In genomic region chr1:203648281-203648680, GRCh38 we compare ENCODE assay signal across 24 cellular contexts. TPM values are rescaled to one million over a fixed set of nuclear protein-coding genes. Genes with fewer than 3 reads are reported as not detected.
DNase-seq lines count a peak whose midpoint lies in the region; ATAC-seq and TF ChIP-seq lines count a peak whose summit lies in the region.
"Had no signal": no experiment of that assay in that cellular context is flagged by ENCODE, and none has a peak within 500 bp of the region (broad histone marks: within the 10 kb centered on the region; RNA-seq: fewer than 3 reads in every experiment).

No MANE protein-coding gene starts in this region.

- no peak for TF ChIP-seq EP300 in ovary (IDR thresholded peaks at IDR 0.05)

- no peaks in the 10 kb centered on the region for H3K36me3 ChIP-seq in ovary
- H3K36me3 ChIP-seq: pancreas had no signal

- H3K4me3 ChIP-seq in ovary = no peak overlapping the region
- H3K4me3 ChIP-seq: lung, pancreas had no signal

- TF ChIP-seq POLR2A in ovary (IDR thresholded peaks at IDR 0.05) = no peak

- H3K4me1 ChIP-seq in ovary (ENCODE audit: insufficient read depth) = peaks cover 13% of the 10 kb centered on the region

- H3K27ac ChIP-seq in ovary = no peak overlapping the region

- peaks cover 2% of the 10 kb centered on the region for H3K27me3 Mint-ChIP-seq in activated naive CD8-positive, alpha-beta T cell treated with anti-CD3 and anti-CD28 coated beads, Interleukin-2, amount 50 U/mL, for 24 hours
- no peaks in the 10 kb centered on the region for H3K27me3 Mint-ChIP-seq in activated naive CD8-positive, alpha-beta T cell treated with anti-CD3 and anti-CD28 coated beads for 36 hours
- no peaks in the 10 kb centered on the region for H3K27me3 Mint-ChIP-seq in activated T-helper 17 cell treated with anti-CD3 and anti-CD28 coated beads, Interleukin-2, amount 50 U/mL, for 72 hours
- no peaks in the 10 kb centered on the region for H3K27me3 Mint-ChIP-seq in natural killer cell (ENCODE audit: low read depth in 2 of 2)
- H3K27me3 Mint-ChIP-seq in activated naive CD4-positive, alpha-beta T cell treated with anti-CD3 and anti-CD28 coated beads, Interleukin-2, amount 10 ng/mL, durations not matched to agents 7 days and 5 days = no peaks in the 10 kb centered on the region
- H3K27me3 Mint-ChIP-seq: stimulated activated naive CD8-positive, alpha-beta T cell treated with anti-CD3 and anti-CD28 coated beads, Interleukin-15, Interleukin-2, amounts not matched to agents 100 ng/mL and 50 ng/mL, for 24 hours had no signal

- no peaks in the 10 kb centered on the region for H3K9me3 Mint-ChIP-seq in activated naive CD8-positive, alpha-beta T cell treated with anti-CD3 and anti-CD28 coated beads, Interleukin-2, amount 50 U/mL, for 24 hours
- no peaks in the 10 kb centered on the region for H3K9me3 Mint-ChIP-seq in activated naive CD8-positive, alpha-beta T cell treated with anti-CD3 and anti-CD28 coated beads for 36 hours
- H3K9me3 Mint-ChIP-seq in activated T-helper 17 cell treated with anti-CD3 and anti-CD28 coated beads, Interleukin-2, amount 50 U/mL, for 72 hours = no peaks in the 10 kb centered on the region
- H3K9me3 Mint-ChIP-seq in natural killer cell = no peaks in the 10 kb centered on the region
- H3K9me3 Mint-ChIP-seq in activated naive CD4-positive, alpha-beta T cell treated with anti-CD3 and anti-CD28 coated beads, Interleukin-2, amount 10 ng/mL, durations not matched to agents 7 days and 5 days = no peaks in the 10 kb centered on the region
- H3K9me3 Mint-ChIP-seq: activated naive CD4-positive, alpha-beta T cell treated with anti-CD3 and anti-CD28 coated beads, Interleukin-2, amount 50 U/mL, for 72 hours; neural crest cell; stimulated activated naive CD8-positive, alpha-beta T cell treated with anti-CD3 and anti-CD28 coated beads, Interleukin-15, Interleukin-2, amounts not matched to agents 100 ng/mL and 50 ng/mL, for 24 hours; T-helper 2 cell treated with Interferon-gamma antibody and Interleukin-4, amounts not matched to agents 5 μg/mL and 100 μg/mL, for 36 hours had no signal

- 75 to 96% (median 94%) methylated on average over 2 of the region's 2 CpGs for WGBS in ovary, 3 donors

- DNase-seq in activated naive CD8-positive, alpha-beta T cell treated with anti-CD3 and anti-CD28 coated beads, Interleukin-2, amount 50 U/mL, for 24 hours = no peak
- no peak for DNase-seq in activated naive CD8-positive, alpha-beta T cell treated with anti-CD3 and anti-CD28 coated beads for 36 hours
- DNase-seq in natural killer cell (no peak), ovary (no peak)
- no peak for DNase-seq in activated naive CD4-positive, alpha-beta T cell treated with anti-CD3 and anti-CD28 coated beads, Interleukin-2, amount 10 ng/mL, durations not matched to agents 7 days and 5 days
- DNase-seq: AML-193; aorta; DMS153; hippocampal formation; NCI-H1436 treated with DMSO at 0.1 percent for 48 hours; NCI-H226; NCI-H526 treated with DMSO at 0.1 percent for 48 hours; NK-92 treated with Interleukin-12 subunit alpha and Interleukin-12 subunit beta, amount 100 ng/mL, for 24 hours; pancreas; SHP77; stimulated activated CD4-positive, alpha-beta T cell treated with anti-CD3 and anti-CD28 coated beads, Interleukin-2, amount 100 ng/mL, for 24 hours had no signal

- peaks cover 58% of the 10 kb centered on the region for H3K4me1 Mint-ChIP-seq in activated naive CD8-positive, alpha-beta T cell treated with anti-CD3 and anti-CD28 coated beads, Interleukin-2, amount 50 U/mL, for 24 hours
- H3K4me1 Mint-ChIP-seq in activated naive CD8-positive, alpha-beta T cell treated with anti-CD3 and anti-CD28 coated beads for 36 hours = peaks cover 47% of the 10 kb centered on the region
- H3K4me1 Mint-ChIP-seq in activated T-helper 17 cell treated with anti-CD3 and anti-CD28 coated beads, Interleukin-2, amount 50 U/mL, for 72 hours = peaks cover 60% of the 10 kb centered on the region
- peaks cover 66 to 70% of the 10 kb centered on the region in 2 donors for H3K4me1 Mint-ChIP-seq in natural killer cell
- peaks cover 52% of the 10 kb centered on the region for H3K4me1 Mint-ChIP-seq in activated naive CD4-positive, alpha-beta T cell treated with anti-CD3 and anti-CD28 coated beads, Interleukin-2, amount 10 ng/mL, durations not matched to agents 7 days and 5 days

- H3K27ac Mint-ChIP-seq in activated naive CD8-positive, alpha-beta T cell treated with anti-CD3 and anti-CD28 coated beads, Interleukin-2, amount 50 U/mL, for 24 hours = peak overlapping the region; percentile 33
- H3K27ac Mint-ChIP-seq in activated naive CD8-positive, alpha-beta T cell treated with anti-CD3 and anti-CD28 coated beads for 36 hours = no peak overlapping the region
- peak overlapping the region; percentile 99 for H3K27ac Mint-ChIP-seq in activated T-helper 17 cell treated with anti-CD3 and anti-CD28 coated beads, Interleukin-2, amount 50 U/mL, for 72 hours
- H3K27ac Mint-ChIP-seq in natural killer cell = peak overlapping the region; percentile 89 to 99
- no peak overlapping the region for H3K27ac Mint-ChIP-seq in activated naive CD4-positive, alpha-beta T cell treated with anti-CD3 and anti-CD28 coated beads, Interleukin-2, amount 10 ng/mL, durations not matched to agents 7 days and 5 days

- H3K36me3 Mint-ChIP-seq in activated naive CD8-positive, alpha-beta T cell treated with anti-CD3 and anti-CD28 coated beads, Interleukin-2, amount 50 U/mL, for 24 hours (ENCODE audit: low read depth) = no peaks in the 10 kb centered on the region
- no peaks in the 10 kb centered on the region for H3K36me3 Mint-ChIP-seq in activated naive CD8-positive, alpha-beta T cell treated with anti-CD3 and anti-CD28 coated beads for 36 hours
- H3K36me3 Mint-ChIP-seq in activated T-helper 17 cell treated with anti-CD3 and anti-CD28 coated beads, Interleukin-2, amount 50 U/mL, for 72 hours (ENCODE audit: low read depth) = peaks cover 40% of the 10 kb centered on the region
- H3K36me3 Mint-ChIP-seq in natural killer cell = no peaks in the 10 kb centered on the region
- H3K36me3 Mint-ChIP-seq in activated naive CD4-positive, alpha-beta T cell treated with anti-CD3 and anti-CD28 coated beads, Interleukin-2, amount 10 ng/mL, durations not matched to agents 7 days and 5 days = peaks cover 26% of the 10 kb centered on the region
- H3K36me3 Mint-ChIP-seq: activated naive CD4-positive, alpha-beta T cell treated with anti-CD3 and anti-CD28 coated beads, Interleukin-2, amount 50 U/mL, for 72 hours had no signal

- H3K4me3 Mint-ChIP-seq in activated naive CD8-positive, alpha-beta T cell treated with anti-CD3 and anti-CD28 coated beads, Interleukin-2, amount 50 U/mL, for 24 hours = no peak overlapping the region
- H3K4me3 Mint-ChIP-seq in activated naive CD8-positive, alpha-beta T cell treated with anti-CD3 and anti-CD28 coated beads for 36 hours = no peak overlapping the region
- peak overlapping the region; percentile 77 for H3K4me3 Mint-ChIP-seq in activated T-helper 17 cell treated with anti-CD3 and anti-CD28 coated beads, Interleukin-2, amount 50 U/mL, for 72 hours
- peak overlapping the region; percentile 45 for H3K4me3 Mint-ChIP-seq in natural killer cell
- no peak overlapping the region for H3K4me3 Mint-ChIP-seq in activated naive CD4-positive, alpha-beta T cell treated with anti-CD3 and anti-CD28 coated beads, Interleukin-2, amount 10 ng/mL, durations not matched to agents 7 days and 5 days
- H3K4me3 Mint-ChIP-seq: neural crest cell had no signal

- TF ChIP-seq CTCF in natural killer cell (IDR thresholded peaks at IDR 0.05) (no peak), ovary (IDR thresholded peaks at IDR 0.05) (no peak)

- CTCF ChIA-PET in activated naive CD4-positive, alpha-beta T cell treated with anti-CD3 and anti-CD28 coated beads, Interleukin-2, amount 10 ng/mL, durations not matched to agents 7 days and 5 days (lab: Charles Lee) = interaction anchor here (1.2 to 2.1 kb wide), 3 partner anchors 20 to 25 kb away, joined by 3 to 7 read pairs (median 4); partner anchors contain the start of gene ATP2B4

- no peaks in the 10 kb centered on the region for H3K27me3 ChIP-seq in ovary
- H3K27me3 ChIP-seq: pancreas had no signal

- H3K9me3 ChIP-seq in ovary = no peaks in the 10 kb centered on the region
- H3K9me3 ChIP-seq: pancreas had no signal

- ATAC-seq in activated naive CD8-positive, alpha-beta T cell treated with anti-CD3 and anti-CD28 coated beads, Interleukin-2, amount 50 U/mL, for 24 hours = no peak
- no peak for ATAC-seq in activated T-helper 17 cell treated with anti-CD3 and anti-CD28 coated beads, Interleukin-2, amount 50 U/mL, for 72 hours (replicated peaks)
- ATAC-seq in natural killer cell (peak in 2 of 3 donors; percentile 7 to 21), GM19395 (IDR thresholded peaks at IDR 0.05; ENCODE audit: unreplicated experiment) (no peak), HG02678 (IDR thresholded peaks at IDR 0.05; ENCODE audit: unreplicated experiment) (no peak)
- ATAC-seq: activated naive CD4-positive, alpha-beta T cell treated with anti-CD3 and anti-CD28 coated beads, Interleukin-2, amount 50 U/mL, for 72 hours; pancreas had no signal

- intact Hi-C loops in natural killer cell (cut with micrococcal nuclease) = loop anchor here (1.0 to 2.0 kb wide), 2 partner anchors 21 to 26 kb away; partner anchors contain the start of gene ATP2B4
- intact Hi-C loops in ovary (cut with DNase I) = no loop called here

RNA-seq across cellular contexts. Expression of gene ATP2B4, which starts 21.6 kb away (rescaled TPM):
- 1 to 10 TPM; 5.3 to 6.4 TPM for total RNA-seq in activated naive CD8-positive, alpha-beta T cell treated with anti-CD3 and anti-CD28 coated beads for 36 hours
- total RNA-seq in activated T-helper 17 cell treated with anti-CD3 and anti-CD28 coated beads, Interleukin-2, amount 50 U/mL, for 72 hours = 100 to 1,000 TPM; 101 TPM
- total RNA-seq in natural killer cell (100 to 1,000 TPM; 175 to 235 (median 196) TPM), ovary (100 to 1,000 TPM in 3 of 7 donors, 10 to 100 TPM in 4; 49.4 to 121 (median 98.8) TPM)
- polyA plus RNA-seq in ovary = 100 to 1,000 TPM in 1 of 2 donors, 10 to 100 TPM in 1; 46.2 to 482 TPM

Comparison
In these comparisons a context has a peak if more than half of its experiments do, and no peak if none do; other contexts are left out.
1. H3K27ac Mint-ChIP-seq: peak in activated naive CD8-positive, alpha-beta T cell treated with anti-CD3 and anti-CD28 coated beads, Interleukin-2, amount 50 U/mL, for 24 hours (single experiment), activated T-helper 17 cell treated with anti-CD3 and anti-CD28 coated beads, Interleukin-2, amount 50 U/mL, for 72 hours (single experiment) and natural killer cell (2 of 2); none in activated naive CD8-positive, alpha-beta T cell treated with anti-CD3 and anti-CD28 coated beads for 36 hours (single experiment) and activated naive CD4-positive, alpha-beta T cell treated with anti-CD3 and anti-CD28 coated beads, Interleukin-2, amount 10 ng/mL, durations not matched to agents 7 days and 5 days (single experiment).
2. ATAC-seq: peak in natural killer cell (2 of 3); none in activated naive CD8-positive, alpha-beta T cell treated with anti-CD3 and anti-CD28 coated beads, Interleukin-2, amount 50 U/mL, for 24 hours (single experiment), activated T-helper 17 cell treated with anti-CD3 and anti-CD28 coated beads, Interleukin-2, amount 50 U/mL, for 72 hours (single experiment), GM19395 (single experiment) and HG02678 (single experiment).
3. H3K4me3 Mint-ChIP-seq: peak in activated T-helper 17 cell treated with anti-CD3 and anti-CD28 coated beads, Interleukin-2, amount 50 U/mL, for 72 hours (single experiment) and natural killer cell (single experiment); none in activated naive CD8-positive, alpha-beta T cell treated with anti-CD3 and anti-CD28 coated beads, Interleukin-2, amount 50 U/mL, for 24 hours (single experiment), activated naive CD8-positive, alpha-beta T cell treated with anti-CD3 and anti-CD28 coated beads for 36 hours (single experiment) and activated naive CD4-positive, alpha-beta T cell treated with anti-CD3 and anti-CD28 coated beads, Interleukin-2, amount 10 ng/mL, durations not matched to agents 7 days and 5 days (single experiment).
4. RNA of gene ATP2B4, which starts 21.6 kb away (total RNA-seq): 175 to 235 TPM in natural killer cell, 101 TPM in activated T-helper 17 cell treated with anti-CD3 and anti-CD28 coated beads, Interleukin-2, amount 50 U/mL, for 72 hours and 49.4 to 121 TPM in ovary; 5.3 to 6.4 TPM in activated naive CD8-positive, alpha-beta T cell treated with anti-CD3 and anti-CD28 coated beads for 36 hours; every median in the first group is over 4 times any median in the second.